24 cellular contexts compared by ENCODE assay signal in the genomic region with DNA sequence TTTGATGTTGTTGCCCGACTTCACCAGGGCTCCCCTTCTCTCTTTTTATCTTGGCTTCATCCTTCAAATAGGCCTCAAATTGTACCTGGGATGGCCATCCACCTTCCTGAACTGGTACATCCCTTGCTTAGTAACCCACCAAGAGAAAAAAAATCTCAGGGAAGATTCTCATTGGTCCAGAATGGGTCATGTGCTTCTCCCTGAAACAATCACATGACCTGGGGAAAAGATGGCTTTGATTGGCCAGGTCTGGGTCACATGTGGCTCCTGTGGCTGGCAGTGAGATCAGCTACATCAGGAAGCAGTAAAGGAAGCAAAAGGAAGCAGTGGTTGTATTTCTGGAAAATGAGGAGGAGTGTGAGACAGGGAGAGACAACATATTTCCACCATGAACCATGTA.
"Had no signal": no experiment of that assay in that cellular context is flagged by ENCODE, and none has a peak within 500 bp of the region (broad histone marks: within the 10 kb centered on the region; RNA-seq: fewer than 3 reads in every experiment).

No MANE protein-coding gene starts in this region.

- ATAC-seq: naive thymus-derived CD8-positive, alpha-beta T cell had no signal

- H3K4me2 ChIP-seq: hepatocyte had no signal

- H3K27me3 ChIP-seq: brain microvascular endothelial cell, hepatocyte, left lung, ovary, testis had no signal

- H3K27ac ChIP-seq: brain microvascular endothelial cell, hepatocyte, left lung, ovary, prostate gland, testis, WERI-Rb-1 had no signal

- FAIRE-seq: TTC549 had no signal

- H3K4me3 ChIP-seq: hepatocyte, left lung, lung, ovary, prostate gland, testis had no signal

- H2AFZ ChIP-seq: hepatocyte had no signal

- H3K9me3 ChIP-seq: left lung, ovary, prostate gland, testis had no signal

- H3K79me2 ChIP-seq: hepatocyte had no signal

- H3K36me3 ChIP-seq: brain microvascular endothelial cell, left lung, ovary, prostate gland, WERI-Rb-1 had no signal

- H3K4me1 ChIP-seq: left lung, prostate gland, testis had no signal

- DNase-seq: activated CD4-positive, alpha-beta T cell treated with anti-CD3 and anti-CD28 coated beads for 1 hour; activated CD4-positive, alpha-beta T cell treated with anti-CD3 and anti-CD28 coated beads, Interleukin-2, amount 50 U/mL, for 1 hour; activated gamma-delta T cell treated with Interleukin-2 at 50 U/mL for 16 hours; activated T-cell treated with anti-CD3 and anti-CD28 coated beads, Interleukin-2, amount 50 U/mL, for 1 hour; aorta; brain microvascular endothelial cell; caudate nucleus; dermis blood vessel endothelial cell; effector CD8-positive, alpha-beta T cell; foreskin melanocyte; immature natural killer cell; kidney glomerular epithelial cell; naive thymus-derived CD8-positive, alpha-beta T cell; ovary; stimulated activated CD4-positive, alpha-beta T cell treated with anti-CD3 and anti-CD28 coated beads, Interleukin-2, amount 100 ng/mL, for 48 hours; stimulated activated naive CD4-positive, alpha-beta T cell; testis; trophoblast cell; WERI-Rb-1 had no signal
